In genomic region chr1:147084273-147085096, GRCh38 we compare ENCODE assay signal across 8 cellular contexts.
DNase-seq lines count a peak whose midpoint lies in the region; ATAC-seq lines count a peak whose summit lies in the region.

No MANE protein-coding gene starts in this region.

- peak overlapping the region; percentile 90 for H3K4me3 Mint-ChIP-seq in activated CD8-positive, alpha-beta T cell treated with anti-CD3 and anti-CD28 coated beads, Interleukin-2, amount 10 ng/mL, durations not matched to agents 7 days and 5 days

- H3K4me1 ChIP-seq in endocrine pancreas (ENCODE audit: control insufficient read depth, insufficient read depth, low read length): no peaks in the 10 kb centered on the region
- H3K4me1 ChIP-seq in mesodermal cell (ENCODE audit: control insufficient read depth, insufficient read depth, low read length, poor library complexity, severe bottlenecking): peaks cover 12% of the 10 kb centered on the region

- DNase-seq in NCI-H2196 (lab: John Stamatoyannopoulos, UW; ENCODE audit: unreplicated experiment) (peak; percentile 38), NCI-H2196 treated with DMSO at 0.1 percent for 48 hours (lab: John Stamatoyannopoulos, UW; ENCODE audit: unreplicated experiment) (no peak), NCI-H460 (ENCODE audit: extremely low read depth, low read depth) (peak; percentile 96)
- DNase-seq in activated CD8-positive, alpha-beta T cell treated with anti-CD3 and anti-CD28 coated beads, Interleukin-2, amount 10 ng/mL, durations not matched to agents 7 days and 5 days: peak; percentile 86
- DNase-seq in stimulated activated CD8-positive, alpha-beta memory T cell treated with anti-CD3 and anti-CD28 coated beads, Interleukin-15, amount 100 ng/mL, for 1 hour (ENCODE audit: low read depth): peak; percentile 25

- H3K9me3 ChIP-seq in endocrine pancreas (ENCODE audit: control insufficient read depth, low read length): peaks cover 1% of the 10 kb centered on the region
- no peaks in the 10 kb centered on the region for H3K9me3 ChIP-seq in mesodermal cell (ENCODE audit: control insufficient read depth, low read length)

- peaks cover 52% of the 10 kb centered on the region for H3K27me3 Mint-ChIP-seq in activated CD8-positive, alpha-beta T cell treated with anti-CD3 and anti-CD28 coated beads, Interleukin-2, amount 10 ng/mL, durations not matched to agents 7 days and 5 days (ENCODE audit: low read depth)

- H3K27me3 ChIP-seq in endocrine pancreas (ENCODE audit: control insufficient read depth, insufficient read depth, low read length): no peaks in the 10 kb centered on the region

- peak overlapping the region; percentile 100 for H3K27ac Mint-ChIP-seq in activated CD8-positive, alpha-beta T cell treated with anti-CD3 and anti-CD28 coated beads, Interleukin-2, amount 10 ng/mL, durations not matched to agents 7 days and 5 days

- 1% methylated on average over 27 to 46 of the region's 51 CpGs for WGBS in mesodermal cell (ENCODE audit: insufficient coverage in 2 of 2), 2 experiments

- ATAC-seq in HG03066 (IDR thresholded peaks at IDR 0.05; ENCODE audit: low read depth, unreplicated experiment): peak; percentile 64
- ATAC-seq in activated CD8-positive, alpha-beta T cell treated with anti-CD3 and anti-CD28 coated beads, Interleukin-2, amount 10 ng/mL, durations not matched to agents 7 days and 5 days: peak; percentile 76

- peaks cover 9% of the 10 kb centered on the region for H3K9me3 Mint-ChIP-seq in activated CD8-positive, alpha-beta T cell treated with anti-CD3 and anti-CD28 coated beads, Interleukin-2, amount 10 ng/mL, durations not matched to agents 7 days and 5 days (ENCODE audit: insufficient read depth)

- CTCF ChIA-PET in activated CD8-positive, alpha-beta T cell treated with anti-CD3 and anti-CD28 coated beads, Interleukin-2, amount 10 ng/mL, durations not matched to agents 7 days and 5 days (lab: Charles Lee): interaction anchor here (0.9 to 1.3 kb wide), 4 partner anchors 9 to 159 kb away, joined by 3 to 4 read pairs (median 3); no protein-coding TSS in a partner anchor

- H3K36me3 ChIP-seq in endocrine pancreas (ENCODE audit: control insufficient read depth, insufficient read depth, low read length): no peaks in the 10 kb centered on the region
- no peaks in the 10 kb centered on the region for H3K36me3 ChIP-seq in mesodermal cell (ENCODE audit: control insufficient read depth, insufficient read depth, low read length)

- H3K36me3 Mint-ChIP-seq in activated CD8-positive, alpha-beta T cell treated with anti-CD3 and anti-CD28 coated beads, Interleukin-2, amount 10 ng/mL, durations not matched to agents 7 days and 5 days (ENCODE audit: low read depth): no peaks in the 10 kb centered on the region

- peaks cover 44% of the 10 kb centered on the region for H3K4me1 Mint-ChIP-seq in activated CD8-positive, alpha-beta T cell treated with anti-CD3 and anti-CD28 coated beads, Interleukin-2, amount 10 ng/mL, durations not matched to agents 7 days and 5 days (ENCODE audit: low read depth)

- peak overlapping the region; percentile 82 for H3K4me3 ChIP-seq in endocrine pancreas (ENCODE audit: control insufficient read depth, insufficient read depth, low read length)
- H3K4me3 ChIP-seq in mesodermal cell (ENCODE audit: extremely low read depth, insufficient read depth, low read length, poor library complexity, severe bottlenecking): peak overlapping the region; percentile 46

- POLR2A ChIA-PET in activated CD8-positive, alpha-beta T cell treated with anti-CD3 and anti-CD28 coated beads, Interleukin-2, amount 10 ng/mL, durations not matched to agents 7 days and 5 days (lab: Charles Lee): interaction anchor here (0.6 to 2.3 kb wide), 41 partner anchors 9 to 1250 kb away, joined by 3 to 85 read pairs (median 5); partner anchors contain the start of genes BCL9, CHD1L, FMO5 and PRKAB2

- H3K27ac ChIP-seq in mesodermal cell (ENCODE audit: low read depth, low read length, severe bottlenecking): peak overlapping the region; percentile 99

- H3K9ac ChIP-seq in endocrine pancreas (ENCODE audit: control insufficient read depth, insufficient read depth, low read length): peak overlapping the region; percentile 58
